ENCODE assay signal across 9 cellular contexts in the genomic region with DNA sequence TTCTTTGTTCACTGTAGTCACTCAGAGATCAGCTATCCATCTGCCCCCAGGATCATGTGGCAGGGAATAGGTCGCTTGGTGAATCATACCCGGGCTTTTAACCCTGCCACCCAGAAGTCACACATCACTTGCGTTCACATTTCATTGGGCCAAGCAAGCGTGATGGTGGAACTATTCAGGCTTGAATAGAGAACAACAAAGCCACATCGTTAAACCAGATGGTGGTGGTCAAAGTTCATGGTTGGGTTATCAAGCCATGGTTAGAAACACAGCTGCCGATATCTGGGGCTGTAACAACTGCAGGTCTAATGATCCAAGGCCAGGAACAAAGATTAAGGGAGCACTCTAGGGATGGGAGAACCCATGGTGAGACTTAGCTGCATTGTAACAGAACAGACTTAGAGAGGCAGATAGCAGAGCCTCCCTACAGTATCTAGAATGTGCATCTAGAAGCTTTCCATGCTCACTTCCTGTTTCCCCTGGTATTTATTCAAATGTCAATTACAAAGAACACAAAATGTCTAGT. TPM values are rescaled to one million over a fixed set of nuclear protein-coding genes. Genes with fewer than 3 reads are reported as not detected.
A peak's percentile ranks its signal among the peaks of the same experiment; 100 is the strongest.
DNase-seq lines count a peak whose midpoint lies in the region; ATAC-seq and TF ChIP-seq lines count a peak whose summit lies in the region.
"Had no signal": no experiment of that assay in that cellular context is flagged by ENCODE, and none has a peak within 500 bp of the region (broad histone marks: within the 10 kb centered on the region; RNA-seq: fewer than 3 reads in every experiment).

No MANE protein-coding gene starts in this region.

- peak; percentile 29 for DNase-seq in GM10248 (ENCODE audit: extremely low spot score)
- DNase-seq in GM20000 (ENCODE audit: low spot score) = peak; percentile 28
- DNase-seq in activated naive CD4-positive, alpha-beta T cell treated with anti-CD3 and anti-CD28 coated beads, Interleukin-2, amount 50 U/mL, for 72 hours (ENCODE audit: low spot score in 2 of 2) = no peak
- DNase-seq in lower leg skin (ENCODE audit: low spot score in 2 of 2) = no peak
- DNase-seq in thyroid gland = no peak
- DNase-seq in superior temporal gyrus (ENCODE audit: extremely low spot score) = no peak
- DNase-seq in amygdala (lab: John Stamatoyannopoulos, UW) = no peak

- H3K4me1 ChIP-seq in thyroid gland = no peaks in the 10 kb centered on the region

- no peaks in the 10 kb centered on the region for H3K36me3 ChIP-seq in thyroid gland

- H3K27ac ChIP-seq in thyroid gland = no peak overlapping the region

- H3K4me3 ChIP-seq in lower leg skin (ENCODE audit: low read depth, poor library complexity, severe bottlenecking) (no peak overlapping the region), thyroid gland (replicated peaks in 1 of 3) (no peak overlapping the region)

- intact Hi-C loops in lower leg skin (cut with DNase I; ENCODE audit: low total_unique reads) (no loop called here), thyroid gland (cut with DNase I) (no loop called here)

- TF ChIP-seq CTCF in GM10248 (IDR thresholded peaks at IDR 0.05; ENCODE audit: control extremely low read depth, extremely low read depth, low read depth, missing control alignments) (no peak), GM20000 (IDR thresholded peaks at IDR 0.05; ENCODE audit: extremely low read depth, missing control alignments) (no peak), lower leg skin (IDR thresholded peaks at IDR 0.05) (no peak), thyroid gland (IDR thresholded peaks at IDR 0.05) (no peak)

- H3K27me3 ChIP-seq in thyroid gland = no peaks in the 10 kb centered on the region

- H3K9me3 ChIP-seq in thyroid gland = no peaks in the 10 kb centered on the region

- peaks cover 34 to 57% of the 10 kb centered on the region in 2 donors for H3K36me3 Mint-ChIP-seq in activated naive CD4-positive, alpha-beta T cell treated with anti-CD3 and anti-CD28 coated beads, Interleukin-2, amount 50 U/mL, for 72 hours
- H3K36me3 Mint-ChIP-seq: brain had no signal

- WGBS in lower leg skin, 2 donors = 80 to 89% methylated on average over 6 of the region's 6 CpGs
- WGBS in thyroid gland, 2 donors = 74 to 77% methylated on average over 6 of the region's 6 CpGs

- peak overlapping the region; percentile 52 to 96 for H3K27ac Mint-ChIP-seq in activated naive CD4-positive, alpha-beta T cell treated with anti-CD3 and anti-CD28 coated beads, Interleukin-2, amount 50 U/mL, for 72 hours
- H3K27ac Mint-ChIP-seq: brain had no signal

- peaks cover 24 to 28% of the 10 kb centered on the region in 2 donors for H3K9me3 Mint-ChIP-seq in activated naive CD4-positive, alpha-beta T cell treated with anti-CD3 and anti-CD28 coated beads, Interleukin-2, amount 50 U/mL, for 72 hours

- CTCF ChIA-PET in GM10248 (lab: Yijun Ruan, JAX) = interaction anchor here (1.0 to 2.3 kb wide), 6 partner anchors 9 to 100 kb away, joined by 3 to 10 read pairs (median 4); no protein-coding TSS in a partner anchor

- TF ChIP-seq POLR2A in lower leg skin (IDR thresholded peaks at IDR 0.05) (no peak), thyroid gland (IDR thresholded peaks at IDR 0.05) (no peak)

- ATAC-seq in HG03469 (IDR thresholded peaks at IDR 0.05; ENCODE audit: unreplicated experiment) = peak; percentile 70
- ATAC-seq in activated naive CD4-positive, alpha-beta T cell treated with anti-CD3 and anti-CD28 coated beads, Interleukin-2, amount 50 U/mL, for 72 hours = peak in 1 of 2 donors; percentile 17

- POLR2A ChIA-PET in GM10248 (lab: Yijun Ruan, JAX) = interaction anchor here (0.6 to 1.7 kb wide), 3 partner anchors 21 to 71 kb away, joined by 3 to 6 read pairs (median 3); no protein-coding TSS in a partner anchor

RNA-seq across cellular contexts. Expression of gene PTPRC, which starts 40.0 kb away (rescaled TPM):
- total RNA-seq in activated naive CD4-positive, alpha-beta T cell treated with anti-CD3 and anti-CD28 coated beads, Interleukin-2, amount 50 U/mL, for 72 hours = 100 to 1,000 TPM; 433 to 644 TPM
- total RNA-seq in lower leg skin = 1 to 10 TPM; 4.0 to 8.3 (median 4.7) TPM
- 10 to 100 TPM; 11.5 to 23.8 (median 16.9) TPM for total RNA-seq in thyroid gland

RNA-seq across cellular contexts. Expression of gene ATP6V1G3, which starts 58.4 kb away (rescaled TPM):
- total RNA-seq in activated naive CD4-positive, alpha-beta T cell treated with anti-CD3 and anti-CD28 coated beads, Interleukin-2, amount 50 U/mL, for 72 hours = under 1 TPM in 1 of 2 donors, not detected in 1; 0.56 TPM
- not detected for total RNA-seq in lower leg skin
- not detected for total RNA-seq in thyroid gland

Comparison
In these comparisons a context has a peak if more than half of its experiments do, and no peak if none do; other contexts are left out.
1. DNase-seq: peak in GM10248 (single experiment) and GM20000 (single experiment); none in activated naive CD4-positive, alpha-beta T cell treated with anti-CD3 and anti-CD28 coated beads, Interleukin-2, amount 50 U/mL, for 72 hours (0 of 2), lower leg skin (0 of 2), thyroid gland (0 of 2), superior temporal gyrus (single experiment) and amygdala (0 of 56).
2. RNA of gene PTPRC, which starts 40.0 kb away (total RNA-seq): 433 to 644 TPM in activated naive CD4-positive, alpha-beta T cell treated with anti-CD3 and anti-CD28 coated beads, Interleukin-2, amount 50 U/mL, for 72 hours; 11.5 to 23.8 TPM in thyroid gland and 4.0 to 8.3 TPM in lower leg skin; every median in the first group is over 10 times any median in the second.